Comparison of ENCODE assay signal across 1 cellular context in the genomic region with DNA sequence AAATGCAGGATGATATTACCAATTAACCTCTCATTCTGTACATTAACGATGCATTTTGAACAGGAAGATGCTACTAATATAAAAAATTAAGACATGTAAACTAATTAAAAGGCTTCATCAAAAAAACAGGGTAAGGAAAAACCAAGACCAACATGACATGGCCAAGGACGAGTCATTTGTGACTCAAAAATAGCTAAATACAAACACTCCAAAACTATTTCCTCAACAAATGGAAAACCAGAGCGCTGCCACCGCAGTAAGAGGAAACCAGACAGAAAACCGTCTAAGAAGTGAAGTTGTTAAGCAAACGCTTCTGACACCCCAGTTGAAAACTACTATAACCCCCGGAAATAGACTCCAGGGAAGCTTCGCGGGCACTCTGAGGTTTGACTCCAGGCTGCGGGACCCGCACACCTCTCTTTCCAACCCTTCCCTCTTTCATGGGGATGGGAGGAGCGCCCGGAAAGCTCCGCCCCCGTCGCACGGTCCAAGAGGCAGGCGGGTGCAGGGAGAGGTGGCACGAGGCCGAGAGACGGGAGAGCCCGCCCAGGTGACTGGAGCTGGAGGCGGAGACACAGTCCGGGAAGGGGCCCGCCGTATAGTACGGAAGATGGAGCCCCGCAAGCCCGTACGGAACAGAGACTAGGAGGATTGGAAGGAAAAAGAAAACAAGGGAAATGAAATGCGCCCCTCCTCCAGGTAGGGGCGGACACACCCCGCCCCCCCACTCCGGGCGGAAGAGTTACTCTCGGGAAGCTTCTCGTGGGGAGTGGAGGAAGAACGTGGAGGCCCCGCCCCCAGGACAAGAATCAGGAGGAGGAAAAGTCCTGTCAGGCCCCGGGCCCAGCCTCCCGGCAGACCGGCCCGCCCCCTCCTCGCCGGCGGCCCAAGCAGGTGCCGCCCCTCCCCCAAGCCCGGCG.
TF ChIP-seq lines count a peak whose summit lies in the region.

No MANE protein-coding gene starts in this region.

TF ChIP-seq in HepG2, 621 proteins besides CTCF, POLR2A, EP300 and RAD21 (continued from another document and continues in another):
- TF ChIP-seq ZNF609 (CRISPR knock-in tag; IDR thresholded peaks at IDR 0.05; ENCODE audit: borderline replicate concordance) (no peak), RORA (CRISPR knock-in tag; IDR thresholded peaks at IDR 0.05) (no peak), TCF7 (IDR thresholded peaks at IDR 0.05; ENCODE audit: low read depth) (no peak), LCORL (IDR thresholded peaks at IDR 0.05) (no peak), LCORL (CRISPR knock-in tag; IDR thresholded peaks at IDR 0.05) (no peak), ZNF18 (CRISPR knock-in tag; IDR thresholded peaks at IDR 0.05; ENCODE audit: insufficient replicate concordance) (no peak), ZNF274 (CRISPR knock-in tag; IDR thresholded peaks at IDR 0.05) (0 out of 2 replicates have a peak, but pooled peaks have one; percentile 17), GMEB1 (CRISPR knock-in tag; IDR thresholded peaks at IDR 0.05; ENCODE audit: borderline replicate concordance) (no peak), ZNF792 (CRISPR knock-in tag; IDR thresholded peaks at IDR 0.05) (no peak), REL (CRISPR knock-in tag; conservative IDR thresholded peaks at IDR 0.05) (0 out of 2 replicates have a peak, but pooled peaks have one; percentile 67), PREB (CRISPR knock-in tag; IDR thresholded peaks at IDR 0.05) (no peak), SMAD9 (CRISPR knock-in tag; IDR thresholded peaks at IDR 0.05) (no peak), ZNF776 (CRISPR knock-in tag; IDR thresholded peaks at IDR 0.05) (no peak), TARDBP (CRISPR knock-in tag; IDR thresholded peaks at IDR 0.05) (0 out of 2 replicates have a peak, but pooled peaks have one; percentile 4), ZFY (CRISPR knock-in tag; IDR thresholded peaks at IDR 0.05) (no peak; the same call in 1 of the 2 replicates), ZSCAN31 (CRISPR knock-in tag; IDR thresholded peaks at IDR 0.05; ENCODE audit: low read depth) (no peak), ZNF772 (CRISPR knock-in tag; IDR thresholded peaks at IDR 0.05) (no peak), ZNF34 (CRISPR knock-in tag; IDR thresholded peaks at IDR 0.05; ENCODE audit: borderline replicate concordance) (no peak), ZBTB8A (CRISPR knock-in tag; IDR thresholded peaks at IDR 0.05; ENCODE audit: borderline replicate concordance, low read depth) (no peak)
- TF ChIP-seq, protein P1, sequence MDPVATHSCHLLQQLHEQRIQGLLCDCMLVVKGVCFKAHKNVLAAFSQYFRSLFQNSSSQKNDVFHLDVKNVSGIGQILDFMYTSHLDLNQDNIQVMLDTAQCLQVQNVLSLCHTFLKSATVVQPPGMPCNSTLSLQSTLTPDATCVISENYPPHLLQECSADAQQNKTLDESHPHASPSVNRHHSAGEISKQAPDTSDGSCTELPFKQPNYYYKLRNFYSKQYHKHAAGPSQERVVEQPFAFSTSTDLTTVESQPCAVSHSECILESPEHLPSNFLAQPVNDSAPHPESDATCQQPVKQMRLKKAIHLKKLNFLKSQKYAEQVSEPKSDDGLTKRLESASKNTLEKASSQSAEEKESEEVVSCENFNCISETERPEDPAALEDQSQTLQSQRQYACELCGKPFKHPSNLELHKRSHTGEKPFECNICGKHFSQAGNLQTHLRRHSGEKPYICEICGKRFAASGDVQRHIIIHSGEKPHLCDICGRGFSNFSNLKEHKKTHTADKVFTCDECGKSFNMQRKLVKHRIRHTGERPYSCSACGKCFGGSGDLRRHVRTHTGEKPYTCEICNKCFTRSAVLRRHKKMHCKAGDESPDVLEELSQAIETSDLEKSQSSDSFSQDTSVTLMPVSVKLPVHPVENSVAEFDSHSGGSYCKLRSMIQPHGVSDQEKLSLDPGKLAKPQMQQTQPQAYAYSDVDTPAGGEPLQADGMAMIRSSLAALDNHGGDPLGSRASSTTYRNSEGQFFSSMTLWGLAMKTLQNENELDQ (CRISPR knock-in tag; IDR thresholded peaks at IDR 0.05; ENCODE audit: borderline replicate concordance) = no peak
- TF ChIP-seq, protein P2, sequence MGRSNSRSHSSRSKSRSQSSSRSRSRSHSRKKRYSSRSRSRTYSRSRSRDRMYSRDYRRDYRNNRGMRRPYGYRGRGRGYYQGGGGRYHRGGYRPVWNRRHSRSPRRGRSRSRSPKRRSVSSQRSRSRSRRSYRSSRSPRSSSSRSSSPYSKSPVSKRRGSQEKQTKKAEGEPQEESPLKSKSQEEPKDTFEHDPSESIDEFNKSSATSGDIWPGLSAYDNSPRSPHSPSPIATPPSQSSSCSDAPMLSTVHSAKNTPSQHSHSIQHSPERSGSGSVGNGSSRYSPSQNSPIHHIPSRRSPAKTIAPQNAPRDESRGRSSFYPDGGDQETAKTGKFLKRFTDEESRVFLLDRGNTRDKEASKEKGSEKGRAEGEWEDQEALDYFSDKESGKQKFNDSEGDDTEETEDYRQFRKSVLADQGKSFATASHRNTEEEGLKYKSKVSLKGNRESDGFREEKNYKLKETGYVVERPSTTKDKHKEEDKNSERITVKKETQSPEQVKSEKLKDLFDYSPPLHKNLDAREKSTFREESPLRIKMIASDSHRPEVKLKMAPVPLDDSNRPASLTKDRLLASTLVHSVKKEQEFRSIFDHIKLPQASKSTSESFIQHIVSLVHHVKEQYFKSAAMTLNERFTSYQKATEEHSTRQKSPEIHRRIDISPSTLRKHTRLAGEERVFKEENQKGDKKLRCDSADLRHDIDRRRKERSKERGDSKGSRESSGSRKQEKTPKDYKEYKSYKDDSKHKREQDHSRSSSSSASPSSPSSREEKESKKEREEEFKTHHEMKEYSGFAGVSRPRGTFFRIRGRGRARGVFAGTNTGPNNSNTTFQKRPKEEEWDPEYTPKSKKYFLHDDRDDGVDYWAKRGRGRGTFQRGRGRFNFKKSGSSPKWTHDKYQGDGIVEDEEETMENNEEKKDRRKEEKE (IDR thresholded peaks at IDR 0.05) = no peak
- TF ChIP-seq, protein P3, sequence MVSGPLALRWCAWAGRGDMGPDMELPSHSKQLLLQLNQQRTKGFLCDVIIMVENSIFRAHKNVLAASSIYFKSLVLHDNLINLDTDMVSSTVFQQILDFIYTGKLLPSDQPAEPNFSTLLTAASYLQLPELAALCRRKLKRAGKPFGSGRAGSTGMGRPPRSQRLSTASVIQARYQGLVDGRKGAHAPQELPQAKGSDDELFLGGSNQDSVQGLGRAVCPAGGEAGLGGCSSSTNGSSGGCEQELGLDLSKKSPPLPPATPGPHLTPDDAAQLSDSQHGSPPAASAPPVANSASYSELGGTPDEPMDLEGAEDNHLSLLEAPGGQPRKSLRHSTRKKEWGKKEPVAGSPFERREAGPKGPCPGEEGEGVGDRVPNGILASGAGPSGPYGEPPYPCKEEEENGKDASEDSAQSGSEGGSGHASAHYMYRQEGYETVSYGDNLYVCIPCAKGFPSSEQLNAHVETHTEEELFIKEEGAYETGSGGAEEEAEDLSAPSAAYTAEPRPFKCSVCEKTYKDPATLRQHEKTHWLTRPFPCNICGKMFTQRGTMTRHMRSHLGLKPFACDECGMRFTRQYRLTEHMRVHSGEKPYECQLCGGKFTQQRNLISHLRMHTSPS (CRISPR knock-in tag; IDR thresholded peaks at IDR 0.05; ENCODE audit: low read depth) = 0 out of 2 replicates have a peak, but pooled peaks have one; percentile 41
- TF ChIP-seq, protein P4, sequence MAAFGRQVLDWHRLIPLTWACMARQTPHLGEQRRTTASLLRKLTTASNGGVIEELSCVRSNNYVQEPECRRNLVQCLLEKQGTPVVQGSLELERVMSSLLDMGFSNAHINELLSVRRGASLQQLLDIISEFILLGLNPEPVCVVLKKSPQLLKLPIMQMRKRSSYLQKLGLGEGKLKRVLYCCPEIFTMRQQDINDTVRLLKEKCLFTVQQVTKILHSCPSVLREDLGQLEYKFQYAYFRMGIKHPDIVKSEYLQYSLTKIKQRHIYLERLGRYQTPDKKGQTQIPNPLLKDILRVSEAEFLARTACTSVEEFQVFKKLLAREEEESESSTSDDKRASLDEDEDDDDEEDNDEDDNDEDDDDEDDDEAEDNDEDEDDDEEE (CRISPR knock-in tag; IDR thresholded peaks at IDR 0.05) = no peak
- TF ChIP-seq, protein P5, sequence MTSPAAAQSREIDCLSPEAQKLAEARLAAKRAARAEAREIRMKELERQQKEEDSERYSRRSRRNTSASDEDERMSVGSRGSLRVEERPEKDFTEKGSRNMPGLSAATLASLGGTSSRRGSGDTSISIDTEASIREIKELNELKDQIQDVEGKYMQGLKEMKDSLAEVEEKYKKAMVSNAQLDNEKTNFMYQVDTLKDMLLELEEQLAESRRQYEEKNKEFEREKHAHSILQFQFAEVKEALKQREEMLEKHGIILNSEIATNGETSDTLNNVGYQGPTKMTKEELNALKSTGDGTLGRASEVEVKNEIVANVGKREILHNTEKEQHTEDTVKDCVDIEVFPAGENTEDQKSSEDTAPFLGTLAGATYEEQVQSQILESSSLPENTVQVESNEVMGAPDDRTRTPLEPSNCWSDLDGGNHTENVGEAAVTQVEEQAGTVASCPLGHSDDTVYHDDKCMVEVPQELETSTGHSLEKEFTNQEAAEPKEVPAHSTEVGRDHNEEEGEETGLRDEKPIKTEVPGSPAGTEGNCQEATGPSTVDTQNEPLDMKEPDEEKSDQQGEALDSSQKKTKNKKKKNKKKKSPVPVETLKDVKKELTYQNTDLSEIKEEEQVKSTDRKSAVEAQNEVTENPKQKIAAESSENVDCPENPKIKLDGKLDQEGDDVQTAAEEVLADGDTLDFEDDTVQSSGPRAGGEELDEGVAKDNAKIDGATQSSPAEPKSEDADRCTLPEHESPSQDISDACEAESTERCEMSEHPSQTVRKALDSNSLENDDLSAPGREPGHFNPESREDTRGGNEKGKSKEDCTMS (CRISPR knock-in tag; conservative IDR thresholded peaks at IDR 0.05) = no peak
